In genomic region chr12:19456176-19456575, GRCh38 we compare ENCODE assay signal across 22 cellular contexts.
"Had no signal": no experiment of that assay in that cellular context is flagged by ENCODE, and none has a peak within 500 bp of the region (broad histone marks: within the 10 kb centered on the region; RNA-seq: fewer than 3 reads in every experiment).

No MANE protein-coding gene starts in this region.

- H3K9me3 ChIP-seq: pancreas, prostate gland, sigmoid colon, stomach, thoracic aorta, transverse colon had no signal

- H3K27me3 ChIP-seq: dorsolateral prefrontal cortex, pancreas, sigmoid colon, stomach, transverse colon had no signal

- H3K4me3 ChIP-seq: dorsolateral prefrontal cortex, pancreas, prostate gland, sigmoid colon, skin epidermis, stomach, thoracic aorta, transverse colon had no signal

- FAIRE-seq: endometrium, frontal cortex, kidney, pancreas had no signal

- H3K4me1 ChIP-seq: pancreas, prostate gland had no signal

- ATAC-seq: esophagus mucosa; left colon; naive thymus-derived CD8-positive, alpha-beta T cell; pancreas had no signal

- DNase-seq: cortex of kidney; dorsolateral prefrontal cortex; effector CD8-positive, alpha-beta T cell; immature natural killer cell; kidney; left colon; mammary epithelial cell; naive thymus-derived CD8-positive, alpha-beta T cell; nucleus accumbens; pancreas; retina; sigmoid colon; stimulated activated naive CD4-positive, alpha-beta T cell; stomach; substantia nigra; transverse colon had no signal

- H3K36me3 ChIP-seq: pancreas, prostate gland, sigmoid colon, stomach, thoracic aorta, transverse colon had no signal

- H3K27ac ChIP-seq: dorsolateral prefrontal cortex, pancreas, prostate gland, sigmoid colon, skin epidermis, stomach, thoracic aorta, transverse colon had no signal
